8 cellular contexts compared by ENCODE assay signal in genomic region chr12:71746983-71747611, GRCh38. TPM values are rescaled to one million over a fixed set of nuclear protein-coding genes. Genes with fewer than 3 reads are reported as not detected.
DNase-seq lines count a peak whose midpoint lies in the region; ATAC-seq and TF ChIP-seq lines count a peak whose summit lies in the region.

No MANE protein-coding gene starts in this region.

- H3K27ac ChIP-seq in fibroblast of lung (ENCODE audit: insufficient read depth, low read length) (no peak overlapping the region), vagina (no peak overlapping the region)

- H3K4me3 ChIP-seq in fibroblast of lung (replicated peaks in 1 of 4; ENCODE audit: control extremely low read depth in 1 of 4, insufficient read depth in 1 of 4, low read depth in 3 of 4, low read length in 4 of 4) (no peak overlapping the region), vagina (no peak overlapping the region)

- no peaks in the 10 kb centered on the region for H3K79me2 ChIP-seq in fibroblast of lung (ENCODE audit: control insufficient read depth, insufficient read depth, low read length)

- H3K9me3 Mint-ChIP-seq in neural crest cell = no peaks in the 10 kb centered on the region

- H3K4me1 ChIP-seq in fibroblast of lung (ENCODE audit: control insufficient read depth, extremely low read depth, insufficient read depth, low read length) = no peaks in the 10 kb centered on the region
- H3K4me1 ChIP-seq in vagina = no peaks in the 10 kb centered on the region

- H2AFZ ChIP-seq in fibroblast of lung (ENCODE audit: low read length) = peak overlapping the region; percentile 10

- peak; percentile 43 for DNase-seq in ELF-1 (ENCODE audit: low read depth, low spot score)
- DNase-seq in NOMO-1 treated with DMSO at 0.1 percent for 48 hours (lab: John Stamatoyannopoulos, UW; ENCODE audit: unreplicated experiment) = peak; percentile 43
- peak; percentile 13 for DNase-seq in activated T-cell treated with anti-CD3 and anti-CD28 coated beads for 48 hours (ENCODE audit: low read depth)
- DNase-seq in fibroblast of lung (ENCODE audit: low read depth in 2 of 2) = peak; percentile 59 to 78
- DNase-seq in neural crest cell (ENCODE audit: low read depth, low spot score) = peak; percentile 26
- DNase-seq in vagina (ENCODE audit: extremely low spot score in 2 of 2) = no peak

- H3K9me3 ChIP-seq in fibroblast of lung (ENCODE audit: control insufficient read depth, insufficient read depth, low read depth, low read length) (no peaks in the 10 kb centered on the region), vagina (no peaks in the 10 kb centered on the region)

- no peak overlapping the region for H3K4me3 Mint-ChIP-seq in neural crest cell

- ATAC-seq in GM21423 (IDR thresholded peaks at IDR 0.05; ENCODE audit: unreplicated experiment) (peak; percentile 93), HG03575 (IDR thresholded peaks at IDR 0.05; ENCODE audit: extremely low read depth, insufficient number of reproducible peaks, low FRiP score, unreplicated experiment) (peak; percentile 69)

- TF ChIP-seq POLR2A in vagina (IDR thresholded peaks at IDR 0.05) = no peak

- H3K27me3 ChIP-seq in fibroblast of lung (ENCODE audit: control insufficient read depth, insufficient read depth, low read length) (peaks cover 6% of the 10 kb centered on the region), vagina (no peaks in the 10 kb centered on the region)

- peaks cover 44% of the 10 kb centered on the region for H3K27me3 Mint-ChIP-seq in neural crest cell (ENCODE audit: low read depth)

- H3K36me3 Mint-ChIP-seq in neural crest cell (ENCODE audit: low read depth) = no peaks in the 10 kb centered on the region

- TF ChIP-seq CTCF in fibroblast of lung (conservative IDR thresholded peaks at IDR 0.05 in 1 of 2, IDR thresholded peaks at IDR 0.05 in 1 of 2; ENCODE audit: low read depth in 1 of 2, low read length in 2 of 2) (peak; percentile 73 to 79), neural crest cell (conservative IDR thresholded peaks at IDR 0.05) (peak; percentile 79), vagina (IDR thresholded peaks at IDR 0.05) (peak in 2 of 3 experiments; percentile 66 to 69)

- no peaks in the 10 kb centered on the region for H3K36me3 ChIP-seq in fibroblast of lung (ENCODE audit: control insufficient read depth, insufficient read depth, low read length)
- H3K36me3 ChIP-seq in vagina = no peaks in the 10 kb centered on the region

- no peaks in the 10 kb centered on the region for H3K4me1 Mint-ChIP-seq in neural crest cell

- no peak overlapping the region for H3K4me2 ChIP-seq in fibroblast of lung (ENCODE audit: extremely low read depth, insufficient read depth, low read length)

- no peak overlapping the region for H3K27ac Mint-ChIP-seq in neural crest cell (ENCODE audit: unreplicated experiment)

- H4K20me1 ChIP-seq in fibroblast of lung (ENCODE audit: control insufficient read depth, extremely low read depth, insufficient read depth, low read length) = no peaks in the 10 kb centered on the region

- intact Hi-C loops in vagina (cut with DNase I) = no loop called here

- no peak overlapping the region for H3K9ac ChIP-seq in fibroblast of lung (ENCODE audit: insufficient read depth, low read length)

RNA-seq across cellular contexts. Expression of gene RAB21, which starts 7.6 kb away (rescaled TPM):
- total RNA-seq in fibroblast of lung = 9.0 and 11.4 TPM in 2 replicates
- polyA plus RNA-seq in fibroblast of lung = 27.4 and 29.7 TPM in 2 replicates
- polyA plus RNA-seq in fibroblast of lung (2012) = 44.5 and 49.2 TPM in 2 replicates
- polyA minus RNA-seq in fibroblast of lung (ENCODE audit: low replicate concordance) = 1.8 and 7.3 TPM in 2 replicates
- total RNA-seq in neural crest cell = 59.1 and 63.7 TPM in 2 replicates
- total RNA-seq in vagina = 21.1 TPM

Comparison
In these comparisons a context has a peak if more than half of its experiments do, and no peak if none do; other contexts are left out.
1. DNase-seq: peak in ELF-1 (single experiment), NOMO-1 treated with DMSO at 0.1 percent for 48 hours (single experiment), activated T-cell treated with anti-CD3 and anti-CD28 coated beads for 48 hours (single experiment), fibroblast of lung (2 of 2) and neural crest cell (single experiment); none in vagina (0 of 2).
2. Peak in every context shown above with its lines, with median percentiles within 50 percentile points of each other: CTCF ChIP-seq.